Comparison of ENCODE assay signal across 17 cellular contexts in genomic region chr9:84738353-84738752, GRCh38.
DNase-seq lines count a peak whose midpoint lies in the region; ATAC-seq, FAIRE-seq and TF ChIP-seq lines count a peak whose summit lies in the region.
"Had no signal": no experiment of that assay in that cellular context is flagged by ENCODE, and none has a peak within 500 bp of the region (broad histone marks: within the 10 kb centered on the region; RNA-seq: fewer than 3 reads in every experiment).

No MANE protein-coding gene starts in this region.

- H3K4me2 ChIP-seq in neuronal stem cell (ENCODE audit: insufficient read depth, low read length, poor library complexity, severe bottlenecking), result no peak overlapping the region

- no peak overlapping the region for H4K91ac ChIP-seq in neuronal stem cell (ENCODE audit: low read depth, low read length, poor library complexity)

- CTCF ChIA-PET in Calu3 (lab: Charles Lee), result no interaction called here

- H3K9me3 ChIP-seq in neuronal stem cell (replicated peaks in 1 of 2; ENCODE audit: control insufficient read depth in 2 of 2, insufficient read depth in 1 of 2, low read depth in 1 of 2, low read length in 2 of 2) (peaks cover 0 to 4% of the 10 kb centered on the region in 2 donors), right lobe of liver (no peaks in the 10 kb centered on the region)
- H3K9me3 ChIP-seq: HAP-1 had no signal

- H3K27me3 ChIP-seq in neuronal stem cell (ENCODE audit: control insufficient read depth in 3 of 3, insufficient read depth in 3 of 3, low read depth in 1 of 3, low read length in 3 of 3), result no peaks in the 10 kb centered on the region
- no peaks in the 10 kb centered on the region for H3K27me3 ChIP-seq in right lobe of liver

- no TSS peak for BruUV-seq in Calu3 (replicated peaks; lab: Mats Ljungman, UMichigan)

- H2BK5ac ChIP-seq in neuronal stem cell (ENCODE audit: low read length), result no peak overlapping the region

- no CpG with 5 or more reads among the region's 1 CpG for WGBS in neuronal stem cell (ENCODE audit: extremely low coverage in 2 of 2, insufficient read length in 2 of 2, insufficient replicate concordance in 1 of 2), 2 donors
- WGBS in right lobe of liver (ENCODE audit: insufficient coverage, low coverage, low lambda C conversion rate, missing lambda C conversion rate), result 47% methylated on average over 1 of the region's 1 CpG

- no peak overlapping the region for H2BK15ac ChIP-seq in neuronal stem cell (ENCODE audit: low read length)

- peak; percentile 85 for FAIRE-seq in islet of Langerhans (lab: Jason Lieb, UNC)
- FAIRE-seq: H1, K562 had no signal

- H3K36me3 ChIP-seq in neuronal stem cell (replicated peaks in 1 of 2; ENCODE audit: control insufficient read depth in 2 of 2, insufficient read depth in 2 of 2, low read length in 2 of 2) (no peaks in the 10 kb centered on the region), right lobe of liver (no peaks in the 10 kb centered on the region)
- H3K36me3 ChIP-seq: HAP-1 had no signal

- no peak for TF ChIP-seq CTCF in Calu3 (IDR thresholded peaks at IDR 0.05; ENCODE audit: unreplicated experiment)
- no peak for TF ChIP-seq CTCF in right lobe of liver (IDR thresholded peaks at IDR 0.05)

- H3K4me3 Mint-ChIP-seq in Calu3 (ENCODE audit: low read depth, unreplicated experiment), result no peak overlapping the region
- no peak overlapping the region for H3K4me3 Mint-ChIP-seq in activated T-cell treated with anti-CD3 and anti-CD28 coated beads, Interleukin-2, amount 50 U/mL, for 72 hours
- H3K4me3 Mint-ChIP-seq: CD14-positive monocyte; CD8-positive, alpha-beta T cell had no signal

- intact Hi-C loops in Calu3 (cut with micrococcal nuclease; ENCODE audit: unreplicated experiment) (no loop called here), right lobe of liver (cut with DNase I) (no loop called here)

- no peak overlapping the region for H2BK12ac ChIP-seq in neuronal stem cell (ENCODE audit: low read length)

- no peak overlapping the region for H3K4ac ChIP-seq in neuronal stem cell (ENCODE audit: low read length)

- peak; percentile 52 for ATAC-seq in GM19463 (IDR thresholded peaks at IDR 0.05; ENCODE audit: unreplicated experiment)
- ATAC-seq in right lobe of liver, result no peak
- no peak for ATAC-seq in activated T-cell treated with anti-CD3 and anti-CD28 coated beads, Interleukin-2, amount 50 U/mL, for 72 hours (replicated peaks in 1 of 2)
- ATAC-seq: CD8-positive, alpha-beta T cell; K562 had no signal

- no peak overlapping the region for H4K8ac ChIP-seq in neuronal stem cell (ENCODE audit: low read depth, low read length)

- no peaks in the 10 kb centered on the region for H3K27me3 Mint-ChIP-seq in Calu3 (ENCODE audit: unreplicated experiment)
- H3K27me3 Mint-ChIP-seq in activated T-cell treated with anti-CD3 and anti-CD28 coated beads, Interleukin-2, amount 50 U/mL, for 72 hours (ENCODE audit: low read depth), result no peaks in the 10 kb centered on the region

- H3K14ac ChIP-seq in neuronal stem cell (ENCODE audit: low read length), result no peak overlapping the region

- H3K4me3 ChIP-seq in neuronal stem cell (ENCODE audit: low read length in 2 of 2) (no peak overlapping the region), right lobe of liver (no peak overlapping the region)
- H3K4me3 ChIP-seq: HAP-1, K562 had no signal

- H3K9ac ChIP-seq in neuronal stem cell (ENCODE audit: low read depth, low read length, poor library complexity), result no peak overlapping the region

- no peaks in the 10 kb centered on the region for H3K9me3 Mint-ChIP-seq in Calu3 (ENCODE audit: low read depth, unreplicated experiment)
- no peaks in the 10 kb centered on the region for H3K9me3 Mint-ChIP-seq in activated T-cell treated with anti-CD3 and anti-CD28 coated beads, Interleukin-2, amount 50 U/mL, for 72 hours
- H3K9me3 Mint-ChIP-seq: CD8-positive, alpha-beta T cell had no signal

- no peak overlapping the region for H2AK5ac ChIP-seq in neuronal stem cell (ENCODE audit: low read depth, low read length)

- H3K27ac ChIP-seq in neuronal stem cell (replicated peaks; ENCODE audit: low read length) (no peak overlapping the region), right lobe of liver (no peak overlapping the region)
- H3K27ac ChIP-seq: 22Rv1 had no signal

- no peak overlapping the region for H3K18ac ChIP-seq in neuronal stem cell (ENCODE audit: low read length)

- H3K36me3 Mint-ChIP-seq in Calu3 (ENCODE audit: insufficient read depth, unreplicated experiment), result no peaks in the 10 kb centered on the region
- H3K36me3 Mint-ChIP-seq in activated T-cell treated with anti-CD3 and anti-CD28 coated beads, Interleukin-2, amount 50 U/mL, for 72 hours (ENCODE audit: insufficient read depth in 2 of 2), result no peaks in the 10 kb centered on the region
- H3K36me3 Mint-ChIP-seq: CD14-positive monocyte; CD8-positive, alpha-beta T cell had no signal

- no peak for DNase-seq in Calu3
- DNase-seq in neuronal stem cell (ENCODE audit: low spot score), result no peak
- DNase-seq in NCI-H510A (lab: John Stamatoyannopoulos, UW), result no peak
- DNase-seq in ureter (ENCODE audit: low spot score), result no peak
- DNase-seq in right lobe of liver, result no peak
- DNase-seq in activated T-cell treated with anti-CD3 and anti-CD28 coated beads, Interleukin-2, amount 50 U/mL, for 72 hours, result no peak
- DNase-seq: CD8-positive, alpha-beta T cell; COR-L47; DND-41; GF-D8 had no signal

- H3K23ac ChIP-seq in neuronal stem cell (ENCODE audit: low read depth, low read length, poor library complexity), result no peak overlapping the region

- no peaks in the 10 kb centered on the region for H3K79me1 ChIP-seq in neuronal stem cell (ENCODE audit: low read depth, low read length)

- H3K4me1 Mint-ChIP-seq in Calu3 (ENCODE audit: low read depth, unreplicated experiment), result peaks cover 10% of the 10 kb centered on the region
- no peaks in the 10 kb centered on the region for H3K4me1 Mint-ChIP-seq in activated T-cell treated with anti-CD3 and anti-CD28 coated beads, Interleukin-2, amount 50 U/mL, for 72 hours (ENCODE audit: low read depth)
- H3K4me1 Mint-ChIP-seq: CD14-positive monocyte had no signal

- H2AFZ ChIP-seq in neuronal stem cell (ENCODE audit: low read length), result peak overlapping the region; percentile 8

- H2BK120ac ChIP-seq in neuronal stem cell (ENCODE audit: low read depth, low read length), result no peak overlapping the region

- H3K27ac Mint-ChIP-seq in Calu3 (ENCODE audit: unreplicated experiment), result peak overlapping the region; percentile 21
- H3K27ac Mint-ChIP-seq in activated T-cell treated with anti-CD3 and anti-CD28 coated beads, Interleukin-2, amount 50 U/mL, for 72 hours, result no peak overlapping the region
- H3K27ac Mint-ChIP-seq: CD14-positive monocyte; CD8-positive, alpha-beta T cell had no signal

- H3K4me1 ChIP-seq in neuronal stem cell (ENCODE audit: control insufficient read depth in 2 of 2, insufficient read depth in 1 of 2, low read depth in 1 of 2, low read length in 2 of 2) (peaks cover 5 to 10% of the 10 kb centered on the region in 2 donors), right lobe of liver (no peaks in the 10 kb centered on the region)
- H3K4me1 ChIP-seq: HAP-1 had no signal

- no peak for TF ChIP-seq POLR2A in right lobe of liver (IDR thresholded peaks at IDR 0.05)
